18 cellular contexts compared by ENCODE assay signal in genomic region chr1:37107153-37107552, GRCh38.
"Had no signal": no experiment of that assay in that cellular context is flagged by ENCODE, and none has a peak within 500 bp of the region (broad histone marks: within the 10 kb centered on the region; RNA-seq: fewer than 3 reads in every experiment).

No MANE protein-coding gene starts in this region.

- ATAC-seq: foreskin keratinocyte, gastroesophageal sphincter, heart right ventricle, left cardiac atrium, left lung, left ventricle myocardium superior, lower lobe of right lung, mucosa of descending colon had no signal

- H3K36me3 Mint-ChIP-seq: mesothelial cell of epicardium, naive B cell had no signal

- DNase-seq: dermis blood vessel endothelial cell; dorsolateral prefrontal cortex; effector CD4-positive, alpha-beta T cell; effector memory CD4-positive, alpha-beta T cell; foreskin keratinocyte; heart right ventricle; hippocampal formation; left cardiac atrium; left lung; left ventricle myocardium superior; lower lobe of right lung; mesenchymal stem cell; mucosa of descending colon; naive B cell had no signal

- H3K27ac ChIP-seq: coronary artery, dorsolateral prefrontal cortex, esophagus muscularis mucosa, foreskin keratinocyte, gastroesophageal sphincter, heart right ventricle, left lung, lower lobe of right lung had no signal

- H3K4me3 ChIP-seq: coronary artery, dorsolateral prefrontal cortex, esophagus muscularis mucosa, gastroesophageal sphincter, heart right ventricle, left lung, lower lobe of right lung, mucosa of descending colon had no signal

- H3K4me1 Mint-ChIP-seq: mesothelial cell of epicardium had no signal

- H3K36me3 ChIP-seq: esophagus muscularis mucosa, gastroesophageal sphincter, heart right ventricle, left lung, lower lobe of right lung had no signal

- H3K9me3 Mint-ChIP-seq: mesothelial cell of epicardium had no signal

- H3K4me1 ChIP-seq: esophagus muscularis mucosa, foreskin keratinocyte, gastroesophageal sphincter, heart right ventricle, left lung, lower lobe of right lung had no signal

- H3K27ac Mint-ChIP-seq: mesothelial cell of epicardium had no signal

- H3K4me3 Mint-ChIP-seq: mesothelial cell of epicardium had no signal

- H3K9me3 ChIP-seq: esophagus muscularis mucosa, left lung, lower lobe of right lung, mucosa of descending colon had no signal

- H3K27me3 ChIP-seq: dorsolateral prefrontal cortex, foreskin keratinocyte had no signal
